In genomic region chr3:53788038-53788437, GRCh38 we compare ENCODE assay signal across 30 cellular contexts. TPM values are rescaled to one million over a fixed set of nuclear protein-coding genes. Genes with fewer than 3 reads are reported as not detected.
"Had no signal": no experiment of that assay in that cellular context is flagged by ENCODE, and none has a peak within 500 bp of the region (broad histone marks: within the 10 kb centered on the region; RNA-seq: fewer than 3 reads in every experiment).

No MANE protein-coding gene starts in this region.

- H3K9me3 Mint-ChIP-seq: activated CD4-positive, alpha-beta memory T cell treated with anti-CD3 and anti-CD28 coated beads for 36 hours; activated naive CD4-positive, alpha-beta T cell treated with anti-CD3 and anti-CD28 coated beads for 36 hours; activated naive CD4-positive, alpha-beta T cell treated with anti-CD3 and anti-CD28 coated beads, Interleukin-2, amount 50 U/mL, for 24 hours; activated naive CD8-positive, alpha-beta T cell treated with anti-CD3 and anti-CD28 coated beads for 36 hours; activated naive CD8-positive, alpha-beta T cell treated with anti-CD3 and anti-CD28 coated beads, Interleukin-2, amount 50 U/mL, for 24 hours; activated T-helper 1 cell treated with anti-CD3 and anti-CD28 coated beads, Interleukin-12 subunit alpha, Interleukin-12 subunit beta, Interleukin-2, Interleukin-4 antibody, amounts not matched to agents 30 ng/mL and 10 ng/mL and 1 ng/mL, durations not matched to agents 14 hours and 24 hours and 36 hours; activated T-helper 2 cell treated with anti-CD3 and anti-CD28 coated beads, Interferon-gamma antibody, Interleukin-2, Interleukin-4, amounts not matched to agents 10 μg/mL and 5 μg/mL and 100 μg/mL, durations not matched to agents 14 hours and 24 hours and 36 hours had no signal

- FAIRE-seq: colon, frontal cortex had no signal

- H3K4me3 Mint-ChIP-seq: activated CD4-positive, alpha-beta memory T cell treated with anti-CD3 and anti-CD28 coated beads for 36 hours; activated CD8-positive, alpha-beta memory T cell treated with anti-CD3 and anti-CD28 coated beads, Interleukin-2, amount 10 ng/mL, durations not matched to agents 7 days and 5 days; activated CD8-positive, alpha-beta T cell treated with anti-CD3 and anti-CD28 coated beads, Interleukin-2, amount 10 ng/mL, durations not matched to agents 7 days and 5 days; activated naive CD4-positive, alpha-beta T cell treated with anti-CD3 and anti-CD28 coated beads for 36 hours; activated naive CD4-positive, alpha-beta T cell treated with anti-CD3 and anti-CD28 coated beads, Interleukin-2, amount 50 U/mL, for 24 hours; activated naive CD8-positive, alpha-beta T cell treated with anti-CD3 and anti-CD28 coated beads for 36 hours; activated naive CD8-positive, alpha-beta T cell treated with anti-CD3 and anti-CD28 coated beads, Interleukin-2, amount 50 U/mL, for 24 hours; activated T-helper 1 cell treated with anti-CD3 and anti-CD28 coated beads, Interleukin-12 subunit alpha, Interleukin-12 subunit beta, Interleukin-2, Interleukin-4 antibody, amounts not matched to agents 30 ng/mL and 10 ng/mL and 1 ng/mL, durations not matched to agents 14 hours and 24 hours and 36 hours had no signal

- H3K4me1 Mint-ChIP-seq: activated CD8-positive, alpha-beta memory T cell treated with anti-CD3 and anti-CD28 coated beads, Interleukin-2, amount 10 ng/mL, durations not matched to agents 7 days and 5 days; activated naive CD4-positive, alpha-beta T cell treated with anti-CD3 and anti-CD28 coated beads, Interleukin-2, amount 50 U/mL, for 24 hours; activated naive CD8-positive, alpha-beta T cell treated with anti-CD3 and anti-CD28 coated beads for 36 hours; activated naive CD8-positive, alpha-beta T cell treated with anti-CD3 and anti-CD28 coated beads, Interleukin-2, amount 50 U/mL, for 24 hours had no signal

- DNase-seq: activated CD4-positive, alpha-beta memory T cell treated with anti-CD3 and anti-CD28 coated beads for 36 hours; activated CD4-positive, alpha-beta T cell treated with anti-CD3 and anti-CD28 coated beads for 1 hour; activated CD4-positive, alpha-beta T cell treated with anti-CD3 and anti-CD28 coated beads for 48 hours; activated CD8-positive, alpha-beta memory T cell treated with anti-CD3 and anti-CD28 coated beads, Interleukin-2, amount 10 ng/mL, durations not matched to agents 7 days and 5 days; activated CD8-positive, alpha-beta memory T cell treated with anti-CD3 and anti-CD28 coated beads, Interleukin-2, amount 50 U/mL, for 4 hours; activated CD8-positive, alpha-beta T cell treated with anti-CD3 and anti-CD28 coated beads, Interleukin-2, amount 10 ng/mL, durations not matched to agents 7 days and 5 days; activated effector memory CD4-positive, alpha-beta T cell treated with anti-CD3 and anti-CD28 coated beads, Interleukin-2, amount 50 U/mL, for 16 hours; activated naive CD4-positive, alpha-beta T cell treated with anti-CD3 and anti-CD28 coated beads for 36 hours; activated naive CD8-positive, alpha-beta T cell treated with anti-CD3 and anti-CD28 coated beads for 36 hours; activated naive CD8-positive, alpha-beta T cell treated with anti-CD3 and anti-CD28 coated beads, Interleukin-2, amount 50 U/mL, for 24 hours; activated T-cell treated with anti-CD3 and anti-CD28 coated beads, Interleukin-2, amount 50 U/mL, for 1 hour; activated T-cell treated with anti-CD3 and anti-CD28 coated beads, Interleukin-2, amount 50 U/mL, for 48 hours; adrenal gland; amygdala; aorta; body of pancreas; caudate nucleus; cortex of kidney; dermis blood vessel endothelial cell; effector CD8-positive, alpha-beta T cell; foreskin fibroblast; head of caudate nucleus; T-helper 1 cell; T-helper 2 cell had no signal

- ATAC-seq: activated CD8-positive, alpha-beta memory T cell treated with anti-CD3 and anti-CD28 coated beads, Interleukin-2, amount 10 ng/mL, durations not matched to agents 7 days and 5 days; activated CD8-positive, alpha-beta T cell treated with anti-CD3 and anti-CD28 coated beads, Interleukin-2, amount 10 ng/mL, durations not matched to agents 7 days and 5 days; activated naive CD8-positive, alpha-beta T cell treated with anti-CD3 and anti-CD28 coated beads, Interleukin-2, amount 50 U/mL, for 24 hours; body of pancreas; esophagus mucosa had no signal

- H3K27ac ChIP-seq: adrenal gland, body of pancreas had no signal

- H3K4me3 ChIP-seq: adrenal gland, body of pancreas had no signal

- H3K36me3 Mint-ChIP-seq: activated CD4-positive, alpha-beta memory T cell treated with anti-CD3 and anti-CD28 coated beads for 36 hours; activated CD8-positive, alpha-beta memory T cell treated with anti-CD3 and anti-CD28 coated beads, Interleukin-2, amount 10 ng/mL, durations not matched to agents 7 days and 5 days; activated naive CD4-positive, alpha-beta T cell treated with anti-CD3 and anti-CD28 coated beads, Interleukin-2, amount 50 U/mL, for 24 hours; activated naive CD8-positive, alpha-beta T cell treated with anti-CD3 and anti-CD28 coated beads for 36 hours had no signal

- H3K4me1 ChIP-seq: adrenal gland, body of pancreas had no signal

- H3K9me3 ChIP-seq: adrenal gland, body of pancreas had no signal

- H3K27me3 ChIP-seq: adrenal gland, body of pancreas had no signal

- H3K27ac Mint-ChIP-seq: activated CD4-positive, alpha-beta memory T cell treated with anti-CD3 and anti-CD28 coated beads for 36 hours; activated CD8-positive, alpha-beta memory T cell treated with anti-CD3 and anti-CD28 coated beads, Interleukin-2, amount 10 ng/mL, durations not matched to agents 7 days and 5 days; activated CD8-positive, alpha-beta T cell treated with anti-CD3 and anti-CD28 coated beads, Interleukin-2, amount 10 ng/mL, durations not matched to agents 7 days and 5 days; activated naive CD4-positive, alpha-beta T cell treated with anti-CD3 and anti-CD28 coated beads for 36 hours; activated naive CD4-positive, alpha-beta T cell treated with anti-CD3 and anti-CD28 coated beads, Interleukin-2, amount 50 U/mL, for 24 hours; activated naive CD8-positive, alpha-beta T cell treated with anti-CD3 and anti-CD28 coated beads for 36 hours; activated naive CD8-positive, alpha-beta T cell treated with anti-CD3 and anti-CD28 coated beads, Interleukin-2, amount 50 U/mL, for 24 hours; activated T-helper 1 cell treated with anti-CD3 and anti-CD28 coated beads, Interleukin-12 subunit alpha, Interleukin-12 subunit beta, Interleukin-2, Interleukin-4 antibody, amounts not matched to agents 30 ng/mL and 10 ng/mL and 1 ng/mL, durations not matched to agents 14 hours and 24 hours and 36 hours; activated T-helper 2 cell treated with anti-CD3 and anti-CD28 coated beads, Interferon-gamma antibody, Interleukin-2, Interleukin-4, amounts not matched to agents 10 μg/mL and 5 μg/mL and 100 μg/mL, durations not matched to agents 14 hours and 24 hours and 36 hours had no signal

RNA-seq across cellular contexts. Expression of gene IL17RB, which starts 58.3 kb away (rescaled TPM):
- total RNA-seq: activated naive CD8-positive, alpha-beta T cell treated with anti-CD3 and anti-CD28 coated beads for 36 hours; dermis blood vessel endothelial cell had no signal
